1 cellular context compared by ENCODE assay signal in genomic region chr7:106177295-106177690, GRCh38.
TF ChIP-seq lines count a peak whose summit lies in the region.

No MANE protein-coding gene starts in this region.

TF ChIP-seq in HCT116, 20 proteins besides CTCF, POLR2A, EP300 and RAD21:
- TF ChIP-seq MAX (IDR thresholded peaks at IDR 0.05) (no peak), YY1 (IDR thresholded peaks at IDR 0.05; ENCODE audit: extremely low read depth, insufficient replicate concordance, low read depth, low read length) (no peak), ELF1 (IDR thresholded peaks at IDR 0.05; ENCODE audit: borderline replicate concordance, low read depth) (no peak), JUND (IDR thresholded peaks at IDR 0.05) (no peak), POLR2AphosphoS5 (IDR thresholded peaks at IDR 0.05; ENCODE audit: low read depth, low read length) (no peak), ZBTB33 (IDR thresholded peaks at IDR 0.05; ENCODE audit: extremely low read depth, insufficient replicate concordance, low read length) (no peak), SRF (IDR thresholded peaks at IDR 0.05; ENCODE audit: low read depth) (no peak), EZH2 (IDR thresholded peaks at IDR 0.05) (no peak), EGR1 (IDR thresholded peaks at IDR 0.05; ENCODE audit: low read depth) (no peak), EZH2phosphoT487 (IDR thresholded peaks at IDR 0.05; ENCODE audit: borderline replicate concordance) (no peak), CEBPB (IDR thresholded peaks at IDR 0.05; ENCODE audit: low read depth) (no peak), ATF3 (IDR thresholded peaks at IDR 0.05) (no peak), FOSL1 (IDR thresholded peaks at IDR 0.05; ENCODE audit: low read depth) (no peak), TCF7L2 (IDR thresholded peaks at IDR 0.05; ENCODE audit: borderline replicate concordance, extremely low read depth, insufficient read depth, insufficient read length) (no peak), SP1 (IDR thresholded peaks at IDR 0.05; ENCODE audit: low read depth) (no peak), ZFX (IDR thresholded peaks at IDR 0.05) (no peak), SIN3A (IDR thresholded peaks at IDR 0.05; ENCODE audit: low read depth) (no peak)
- TF ChIP-seq, protein P1, sequence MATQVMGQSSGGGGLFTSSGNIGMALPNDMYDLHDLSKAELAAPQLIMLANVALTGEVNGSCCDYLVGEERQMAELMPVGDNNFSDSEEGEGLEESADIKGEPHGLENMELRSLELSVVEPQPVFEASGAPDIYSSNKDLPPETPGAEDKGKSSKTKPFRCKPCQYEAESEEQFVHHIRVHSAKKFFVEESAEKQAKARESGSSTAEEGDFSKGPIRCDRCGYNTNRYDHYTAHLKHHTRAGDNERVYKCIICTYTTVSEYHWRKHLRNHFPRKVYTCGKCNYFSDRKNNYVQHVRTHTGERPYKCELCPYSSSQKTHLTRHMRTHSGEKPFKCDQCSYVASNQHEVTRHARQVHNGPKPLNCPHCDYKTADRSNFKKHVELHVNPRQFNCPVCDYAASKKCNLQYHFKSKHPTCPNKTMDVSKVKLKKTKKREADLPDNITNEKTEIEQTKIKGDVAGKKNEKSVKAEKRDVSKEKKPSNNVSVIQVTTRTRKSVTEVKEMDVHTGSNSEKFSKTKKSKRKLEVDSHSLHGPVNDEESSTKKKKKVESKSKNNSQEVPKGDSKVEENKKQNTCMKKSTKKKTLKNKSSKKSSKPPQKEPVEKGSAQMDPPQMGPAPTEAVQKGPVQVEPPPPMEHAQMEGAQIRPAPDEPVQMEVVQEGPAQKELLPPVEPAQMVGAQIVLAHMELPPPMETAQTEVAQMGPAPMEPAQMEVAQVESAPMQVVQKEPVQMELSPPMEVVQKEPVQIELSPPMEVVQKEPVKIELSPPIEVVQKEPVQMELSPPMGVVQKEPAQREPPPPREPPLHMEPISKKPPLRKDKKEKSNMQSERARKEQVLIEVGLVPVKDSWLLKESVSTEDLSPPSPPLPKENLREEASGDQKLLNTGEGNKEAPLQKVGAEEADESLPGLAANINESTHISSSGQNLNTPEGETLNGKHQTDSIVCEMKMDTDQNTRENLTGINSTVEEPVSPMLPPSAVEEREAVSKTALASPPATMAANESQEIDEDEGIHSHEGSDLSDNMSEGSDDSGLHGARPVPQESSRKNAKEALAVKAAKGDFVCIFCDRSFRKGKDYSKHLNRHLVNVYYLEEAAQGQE (IDR thresholded peaks at IDR 0.05; ENCODE audit: low read depth) = no peak
